ENCODE assay signal across 1 cellular context in genomic region chr17:42677921-42678781, GRCh38.
TF ChIP-seq lines count a peak whose summit lies in the region.

No MANE protein-coding gene starts in this region.

TF ChIP-seq in HepG2, 621 proteins besides CTCF, POLR2A, EP300 and RAD21 (continued from another document and continues in another):
- TF ChIP-seq UBTF (CRISPR knock-in tag; IDR thresholded peaks at IDR 0.05) (peak; percentile 60), ARNT (IDR thresholded peaks at IDR 0.05) (no peak), ZKSCAN8 (CRISPR knock-in tag; IDR thresholded peaks at IDR 0.05; ENCODE audit: borderline replicate concordance) (peak; percentile 79), ZNF24 (IDR thresholded peaks at IDR 0.05) (no peak), SALL2 (CRISPR knock-in tag; IDR thresholded peaks at IDR 0.05) (peak; percentile 90; the same call in 1 of the 2 replicates), ATAD3A (CRISPR knock-in tag; IDR thresholded peaks at IDR 0.05) (peak; percentile 45; the same call in 1 of the 2 replicates), ZNF431 (CRISPR knock-in tag; IDR thresholded peaks at IDR 0.05; ENCODE audit: borderline replicate concordance, low read depth) (0 out of 2 replicates have a peak, but pooled peaks have one; percentile 72), SUZ12 (IDR thresholded peaks at IDR 0.05; ENCODE audit: low read depth, low read length) (no peak), ZBTB46 (CRISPR knock-in tag; IDR thresholded peaks at IDR 0.05; ENCODE audit: borderline replicate concordance) (no peak), ZNF646 (CRISPR knock-in tag; IDR thresholded peaks at IDR 0.05) (no peak), FOSL1 (CRISPR knock-in tag; IDR thresholded peaks at IDR 0.05; ENCODE audit: borderline replicate concordance) (no peak; the same call in 1 of the 2 replicates), SIN3A (IDR thresholded peaks at IDR 0.05; ENCODE audit: borderline replicate concordance, low read depth, low read length) (peak; percentile 73; the same call in 1 of the 2 replicates), ZNF83 (CRISPR knock-in tag; IDR thresholded peaks at IDR 0.05; ENCODE audit: borderline replicate concordance) (peak; percentile 90; the same call in 1 of the 2 replicates), ZNF335 (CRISPR knock-in tag; IDR thresholded peaks at IDR 0.05) (no peak), ZNF432 (CRISPR knock-in tag; IDR thresholded peaks at IDR 0.05; ENCODE audit: borderline replicate concordance) (no peak), ZNF577 (CRISPR knock-in tag; IDR thresholded peaks at IDR 0.05; ENCODE audit: borderline replicate concordance, low read depth) (no peak), KLF9 (CRISPR knock-in tag; IDR thresholded peaks at IDR 0.05; ENCODE audit: low read depth) (peak; percentile 42; the same call in 1 of the 2 replicates), CSRNP1 (CRISPR knock-in tag; IDR thresholded peaks at IDR 0.05) (peak; percentile 60; the same call in 1 of the 2 replicates), NR3C1 (CRISPR knock-in tag; IDR thresholded peaks at IDR 0.05) (no peak), KDM5B (CRISPR knock-in tag; IDR thresholded peaks at IDR 0.05; ENCODE audit: borderline replicate concordance) (peak; percentile 72; the same call in 1 of the 2 replicates), ZNF512B (CRISPR knock-in tag; IDR thresholded peaks at IDR 0.05; ENCODE audit: borderline replicate concordance) (0 out of 2 replicates have a peak, but pooled peaks have one; percentile 80), MTF2 (CRISPR knock-in tag; IDR thresholded peaks at IDR 0.05; ENCODE audit: borderline replicate concordance) (no peak), ZNF446 (CRISPR knock-in tag; IDR thresholded peaks at IDR 0.05) (no peak; the same call in 1 of the 2 replicates), SP5 (CRISPR knock-in tag; IDR thresholded peaks at IDR 0.05; ENCODE audit: borderline replicate concordance, low read depth) (peak; percentile 78; the same call in 1 of the 2 replicates), MEIS1 (CRISPR knock-in tag; IDR thresholded peaks at IDR 0.05; ENCODE audit: borderline replicate concordance) (no peak), IRX3 (CRISPR knock-in tag; IDR thresholded peaks at IDR 0.05; ENCODE audit: borderline replicate concordance, low read depth) (no peak), ZNF589 (CRISPR knock-in tag; conservative IDR thresholded peaks at IDR 0.05) (no peak), NR0B2 (CRISPR knock-in tag; IDR thresholded peaks at IDR 0.05) (no peak), ZNF773 (CRISPR knock-in tag; IDR thresholded peaks at IDR 0.05; ENCODE audit: borderline replicate concordance) (no peak; the same call in 1 of the 2 replicates), TARDBP (CRISPR knock-in tag; IDR thresholded peaks at IDR 0.05) (no peak; the same call in 1 of the 2 replicates), TFAP4 (IDR thresholded peaks at IDR 0.05; ENCODE audit: borderline replicate concordance, low read depth) (no peak; the same call in 1 of the 2 replicates), RFX1 (IDR thresholded peaks at IDR 0.05) (no peak), DMTF1 (CRISPR knock-in tag; IDR thresholded peaks at IDR 0.05) (no peak), RARA (CRISPR knock-in tag; IDR thresholded peaks at IDR 0.05) (peak; percentile 61), FLYWCH1 (CRISPR knock-in tag; IDR thresholded peaks at IDR 0.05) (no peak), NFIC (IDR thresholded peaks at IDR 0.05; ENCODE audit: low read length) (no peak; the same call in 1 of the 2 replicates), ZNF580 (CRISPR knock-in tag; IDR thresholded peaks at IDR 0.05; ENCODE audit: borderline replicate concordance, low read depth) (0 out of 2 replicates have a peak, but pooled peaks have one; percentile 35), GFI1 (CRISPR knock-in tag; IDR thresholded peaks at IDR 0.05; ENCODE audit: borderline replicate concordance) (peak; percentile 76)
